ENCODE assay signal across 8 cellular contexts in the genomic region with DNA sequence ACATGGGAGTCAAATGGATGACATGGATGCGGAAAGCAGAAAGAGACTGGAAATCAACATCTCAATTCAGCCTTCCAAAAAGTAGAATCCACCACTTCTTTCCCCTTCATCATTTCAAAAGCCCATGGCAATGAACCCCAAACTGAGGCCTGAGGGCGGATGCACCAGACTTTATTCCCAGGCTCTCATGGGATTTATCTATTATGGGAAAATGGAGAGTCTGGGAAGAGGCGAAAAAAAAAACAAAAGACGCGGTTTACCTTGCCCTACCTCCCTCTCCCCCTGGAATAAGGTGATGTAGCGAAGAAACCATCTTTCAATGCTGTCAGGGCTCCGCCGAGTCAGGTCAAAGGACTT. TPM values are rescaled to one million over a fixed set of nuclear protein-coding genes. Genes with fewer than 3 reads are reported as not detected.
DNase-seq lines count a peak whose midpoint lies in the region; ATAC-seq, FAIRE-seq and TF ChIP-seq lines count a peak whose summit lies in the region.

No MANE protein-coding gene starts in this region.

- RAD21 ChIA-PET in GM12878 (lab: Charles Lee; ENCODE audit: unreplicated experiment): interaction anchor here (0.5 to 2.2 kb wide), 16 partner anchors 26 to 1114 kb away, joined by 3 to 10 read pairs (median 3); a partner anchor contains a TSS

- POLR2A ChIA-PET in GM12878 (lab: Charles Lee): interaction anchor here (0.6 to 1.4 kb wide), 3 partner anchors 230 to 1569 kb away, joined by 3 to 4 read pairs (median 3); no protein-coding TSS in a partner anchor

- CTCF ChIA-PET in GM12878 (lab: Yijun Ruan, JAX): interaction anchor here (0.6 to 1.4 kb wide), 9 partner anchors 38 to 613 kb away, joined by 3 to 5 read pairs (median 3); a partner anchor contains a TSS

- H3K9me3 ChIP-seq in GM12878 (replicated peaks; ENCODE audit: control insufficient read depth, insufficient read depth, low read length) (no peaks in the 10 kb centered on the region; the same call in none of the 3 replicates), lower lobe of right lung (no peaks in the 10 kb centered on the region)

- peak overlapping the region; percentile 61 for H3K4me2 ChIP-seq in GM12878 (ENCODE audit: control insufficient read depth, insufficient read depth)

- in situ Hi-C loops in GM12878 (cut with MboI): loop anchor here (10.0 kb wide), 1 partner anchor 461 kb away; a partner anchor contains a TSS

- TF ChIP-seq CTCF in GM12878 (IDR thresholded peaks at IDR 0.05 in 2 of 3, conservative IDR thresholded peaks at IDR 0.05 in 1 of 3; ENCODE audit: control insufficient read depth in 2 of 3, extremely low read depth in 1 of 3, insufficient read depth in 1 of 3, low read depth in 3 of 3, low read length in 3 of 3) (no peak), lower lobe of right lung (IDR thresholded peaks at IDR 0.05) (no peak), type B pancreatic cell (conservative IDR thresholded peaks at IDR 0.05) (no peak)

- ATAC-seq in activated T-cell treated with anti-CD3 and anti-CD28 coated beads, Interleukin-2, amount 50 U/mL, for 72 hours (replicated peaks in 1 of 2): peak; percentile 0 to 1
- no peak for ATAC-seq in GM12878
- ATAC-seq in lower lobe of right lung: peak in 1 of 2 donors; percentile 9
- no peak for ATAC-seq in GM21447 (IDR thresholded peaks at IDR 0.05; ENCODE audit: unreplicated experiment)

- peaks cover 0 to 2% of the 10 kb centered on the region in 2 donors for H3K9me3 Mint-ChIP-seq in activated T-cell treated with anti-CD3 and anti-CD28 coated beads, Interleukin-2, amount 50 U/mL, for 72 hours
- H3K9me3 Mint-ChIP-seq in type B pancreatic cell: peaks cover 17% of the 10 kb centered on the region

- H4K20me1 ChIP-seq in GM12878 (ENCODE audit: control insufficient read depth, insufficient read depth): no peaks in the 10 kb centered on the region

- no peaks in the 10 kb centered on the region for H3K36me3 ChIP-seq in GM12878 (ENCODE audit: control insufficient read depth in 2 of 2, insufficient read depth in 2 of 2, low read length in 1 of 2)
- H3K36me3 ChIP-seq in lower lobe of right lung: no peaks in the 10 kb centered on the region

- 12% methylated on average over 8 of the region's 8 CpGs for WGBS in GM12878 (ENCODE audit: insufficient coverage, insufficient replicate concordance, low lambda C conversion rate, missing lambda C conversion rate)

- FAIRE-seq in GM12878 (lab: Jason Lieb, UNC): no peak

- H3K4me1 Mint-ChIP-seq in activated T-cell treated with anti-CD3 and anti-CD28 coated beads, Interleukin-2, amount 50 U/mL, for 72 hours (ENCODE audit: low read depth): peaks cover 63% of the 10 kb centered on the region
- H3K4me1 Mint-ChIP-seq in type B pancreatic cell (ENCODE audit: unreplicated experiment): peaks cover 22% of the 10 kb centered on the region

- no peak for TF ChIP-seq RAD21 in GM12878 (IDR thresholded peaks at IDR 0.05; ENCODE audit: insufficient read depth, low read depth, low read length)

- H3K4me1 ChIP-seq in GM12878 (ENCODE audit: control insufficient read depth, insufficient read depth, low read length) (no peaks in the 10 kb centered on the region), lower lobe of right lung (peaks cover 20% of the 10 kb centered on the region)

- peaks cover 5 to 9% of the 10 kb centered on the region in 2 donors for H3K36me3 Mint-ChIP-seq in activated T-cell treated with anti-CD3 and anti-CD28 coated beads, Interleukin-2, amount 50 U/mL, for 72 hours (ENCODE audit: insufficient read depth in 2 of 2)
- peaks cover 16% of the 10 kb centered on the region for H3K36me3 Mint-ChIP-seq in type B pancreatic cell

- H3K4me3 Mint-ChIP-seq in activated T-cell treated with anti-CD3 and anti-CD28 coated beads, Interleukin-2, amount 50 U/mL, for 72 hours: peak overlapping the region; percentile 97 to 99
- peak overlapping the region; percentile 98 for H3K4me3 Mint-ChIP-seq in type B pancreatic cell

- peaks cover 48% of the 10 kb centered on the region for H3K79me2 ChIP-seq in GM12878 (ENCODE audit: control insufficient read depth, insufficient read depth, low read length)

- peak overlapping the region; percentile 76 for H3K9ac ChIP-seq in GM12878 (ENCODE audit: control insufficient read depth, insufficient read depth, low read length)

- SMC1A ChIA-PET in GM12878 (lab: Charles Lee; ENCODE audit: uncharacterized antibody, unreplicated experiment): interaction anchor here (0.9 to 2.1 kb wide), 7 partner anchors 28 to 468 kb away, joined by 3 to 6 read pairs (median 4); a partner anchor contains a TSS

- intact Hi-C loops in GM12878 (cut with micrococcal nuclease; ENCODE audit: unreplicated experiment) (loop anchor here (2.0 to 10.0 kb wide), 9 partner anchors 53 to 1411 kb away; a partner anchor contains a TSS), lower lobe of right lung (cut with DNase I) (no loop called here)

- H3K4me3 ChIP-seq in GM12878: peak overlapping the region; percentile 75
- peak overlapping the region; percentile 71 for H3K4me3 ChIP-seq in lower lobe of right lung

- peak overlapping the region; percentile 93 for H2AFZ ChIP-seq in GM12878 (ENCODE audit: control insufficient read depth, low read depth, low read length)

- H3K27me3 ChIP-seq in GM12878 (replicated peaks in 1 of 2; ENCODE audit: control insufficient read depth in 2 of 2, insufficient read depth in 2 of 2, low read length in 1 of 2): no peaks in the 10 kb centered on the region
- H3K27me3 ChIP-seq in lower lobe of right lung (ENCODE audit: low read depth): no peaks in the 10 kb centered on the region

- TF ChIP-seq EP300 in GM12878 (IDR thresholded peaks at IDR 0.05; ENCODE audit: borderline replicate concordance in 1 of 2, control insufficient read depth in 1 of 2, low read depth in 2 of 2, low read length in 2 of 2): no peak

- H3K27ac Mint-ChIP-seq in activated T-cell treated with anti-CD3 and anti-CD28 coated beads, Interleukin-2, amount 50 U/mL, for 72 hours: peak overlapping the region; percentile 93
- H3K27ac Mint-ChIP-seq in type B pancreatic cell: peak overlapping the region; percentile 88

- no peak for DNase-seq in activated T-cell treated with anti-CD3 and anti-CD28 coated beads, Interleukin-2, amount 50 U/mL, for 72 hours
- DNase-seq in activated T-cell treated with anti-CD3 and anti-CD28 coated beads, Interleukin-2, amount 50 U/mL, for 1 hour: no peak
- DNase-seq in GM12878 (ENCODE audit: low read depth, low spot score) (no peak), lower lobe of right lung (no peak), type B pancreatic cell (ENCODE audit: extremely low spot score, unreplicated experiment) (no peak), NCI-H2081 treated with DMSO at 0.1 percent for 48 hours (lab: John Stamatoyannopoulos, UW) (no peak), NCI-H1105 (lab: John Stamatoyannopoulos, UW) (no peak)

- H3K27ac ChIP-seq in GM12878 (ENCODE audit: control insufficient read depth, insufficient read depth): peak overlapping the region; percentile 78
- H3K27ac ChIP-seq in lower lobe of right lung: peak overlapping the region; percentile 81

- TF ChIP-seq POLR2A in GM12878 (IDR thresholded peaks at IDR 0.05; ENCODE audit: low read depth, low read length): no peak

- no peaks in the 10 kb centered on the region for H3K27me3 Mint-ChIP-seq in activated T-cell treated with anti-CD3 and anti-CD28 coated beads, Interleukin-2, amount 50 U/mL, for 72 hours (ENCODE audit: low read depth)
- no peaks in the 10 kb centered on the region for H3K27me3 Mint-ChIP-seq in type B pancreatic cell

- TSS peak; percentile 74 for BruUV-seq in GM12878 (replicated peaks; lab: Mats Ljungman, UMichigan)

TF ChIP-seq in GM12878, 131 proteins besides CTCF, POLR2A, EP300 and RAD21:
- TF ChIP-seq ASH2L (IDR thresholded peaks at IDR 0.05; ENCODE audit: borderline replicate concordance, low read depth): 0 out of 2 replicates have a peak, but pooled peaks have one; percentile 5
- TF ChIP-seq PML (IDR thresholded peaks at IDR 0.05; ENCODE audit: low read length): 0 out of 2 replicates have a peak, but pooled peaks have one; percentile 54
- no peak for TF ChIP-seq WRNIP1 (IDR thresholded peaks at IDR 0.05; ENCODE audit: borderline replicate concordance, low read depth, low read length)
- TF ChIP-seq ZNF207 (IDR thresholded peaks at IDR 0.05; ENCODE audit: borderline replicate concordance): no peak
- TF ChIP-seq POLR2AphosphoS2 (IDR thresholded peaks at IDR 0.05; ENCODE audit: low read depth, low read length): no peak

RNA-seq across cellular contexts. Expression of a gene that starts 0.6 kb away (rescaled TPM):
- total RNA-seq in activated T-cell treated with anti-CD3 and anti-CD28 coated beads, Interleukin-2, amount 50 U/mL, for 72 hours: 10 to 100 TPM; 23.2 to 27.1 TPM
- 223 and 230 TPM in 2 replicates for total RNA-seq in GM12878 (2013; cell fraction: nucleolus; rRNA removed)
- total RNA-seq in GM12878 (2014; rRNA removed): 13.7 and 18.4 TPM in 2 replicates
- total RNA-seq in GM12878 (2014; rRNA removed; fragmentation: Illumina TruSeq; extraction: Trizol): 19.9 and 21.0 TPM in 2 replicates
- total RNA-seq in GM12878 (2021): 18.0 and 20.0 TPM in 2 replicates
- 8.2 TPM for polyA plus RNA-seq in GM12878 (2011; ENCODE audit: low read depth)
- polyA plus RNA-seq in GM12878 (2011; rRNA removed): 100 and 156 TPM in 2 replicates
- polyA plus RNA-seq in GM12878 (2011; cell fraction: cytosol; rRNA removed): 27.3 and 36.9 TPM in 2 replicates
- 45.0 and 52.1 TPM in 2 replicates for polyA plus RNA-seq in GM12878 (2011; cell fraction: nucleus; rRNA removed)
- 9.7 and 15.7 TPM in 2 replicates for polyA plus RNA-seq in GM12878 (2012)
- 20.9 and 25.1 TPM in 2 replicates for polyA plus RNA-seq in GM12878 (2014; fragmentation: Illumina TruSeq; extraction: Trizol)
- polyA plus RNA-seq in GM12878 (2014; fragmentation: Nextera tagmentation; extraction: Ambion mirVana): 10 to 100 TPM; 15.8 to 16.9 TPM
- 12.2 and 13.8 TPM in 2 replicates for polyA plus RNA-seq in GM12878 (2014; rRNA removed)
- 10 to 100 TPM; 19.8 to 22.7 TPM for polyA plus RNA-seq in GM12878 (2016; fragmentation: Nextera tagmentation; extraction: Ambion mirVana)
- 59.2 and 96.3 TPM in 2 replicates for polyA minus RNA-seq in GM12878 (2011; rRNA and poly(A)+ RNA removed)
- 26.1 and 29.9 TPM in 2 replicates for polyA minus RNA-seq in GM12878 (2011; cell fraction: cytosol; rRNA and poly(A)+ RNA removed)
- polyA minus RNA-seq in GM12878 (2011; cell fraction: nucleus; rRNA and poly(A)+ RNA removed): 63.2 and 80.5 TPM in 2 replicates
- 21.4 TPM for total RNA-seq in lower lobe of right lung
- 39.7 and 44.7 TPM in 2 replicates for total RNA-seq in type B pancreatic cell (ENCODE audit: low replicate concordance)

Comparison
In these comparisons a context has a peak if more than half of its experiments do, and no peak if none do; other contexts are left out.
1. ATAC-seq: peak in activated T-cell treated with anti-CD3 and anti-CD28 coated beads, Interleukin-2, amount 50 U/mL, for 72 hours (2 of 2); none in GM12878 (single experiment) and GM21447 (single experiment).